26 cellular contexts compared by ENCODE assay signal in genomic region chr14:33586806-33587205, GRCh38.
"Had no signal": no experiment of that assay in that cellular context is flagged by ENCODE, and none has a peak within 500 bp of the region (broad histone marks: within the 10 kb centered on the region; RNA-seq: fewer than 3 reads in every experiment).

No MANE protein-coding gene starts in this region.

- H3K27ac ChIP-seq: brain microvascular endothelial cell, coronary artery, dorsolateral prefrontal cortex, gastrocnemius medialis, WERI-Rb-1 had no signal

- ATAC-seq: activated CD4-positive, CD25-positive, alpha-beta regulatory T cell treated with anti-CD3 and anti-CD28 coated beads, Interleukin-2, amount 50 U/mL, for 24 hours; activated CD8-positive, alpha-beta T cell treated with anti-CD3 and anti-CD28 coated beads for 36 hours; activated T-cell treated with anti-CD3 and anti-CD28 coated beads, Interleukin-2, amount 50 U/mL, for 4 hours; activated T-helper 17 cell treated with anti-CD3 and anti-CD28 coated beads, Interleukin-2, amount 50 U/mL, for 72 hours; esophagus mucosa; gastrocnemius medialis; T-helper 17 cell had no signal

- H3K4me3 ChIP-seq: coronary artery, gastrocnemius medialis had no signal

- H3K27me3 ChIP-seq: brain microvascular endothelial cell, dorsolateral prefrontal cortex, gastrocnemius medialis had no signal

- H3K36me3 ChIP-seq: brain microvascular endothelial cell, gastrocnemius medialis, WERI-Rb-1 had no signal

- H3K4me1 ChIP-seq: gastrocnemius medialis had no signal

- H3K9me3 ChIP-seq: gastrocnemius medialis had no signal

- DNase-seq: activated B cell treated with CpG ODN at 0.5 μM for 24 hours; activated CD4-positive, alpha-beta T cell treated with anti-CD3 and anti-CD28 coated beads for 48 hours; activated CD4-positive, alpha-beta T cell treated with anti-CD3 and anti-CD28 coated beads, Interleukin-2, amount 50 U/mL, for 1 hour; activated CD4-positive, alpha-beta T cell treated with anti-CD3 and anti-CD28 coated beads, Interleukin-2, amount 50 U/mL, for 48 hours; activated CD8-positive, alpha-beta memory T cell treated with anti-CD3 and anti-CD28 coated beads for 24 hours; activated CD8-positive, alpha-beta T cell treated with anti-CD3 and anti-CD28 coated beads for 36 hours; activated effector memory CD4-positive, alpha-beta T cell treated with Interleukin-2 at 50 U/mL for 16 hours; activated gamma-delta T cell treated with Interleukin-2 at 50 U/mL for 16 hours; activated naive CD4-positive, alpha-beta T cell treated with anti-CD3 and anti-CD28 coated beads, Interleukin-2, amount 50 U/mL, for 16 hours; activated naive CD4-positive, alpha-beta T cell treated with Interleukin-2 at 50 U/mL for 16 hours; activated T-cell treated with anti-CD3 and anti-CD28 coated beads, Interleukin-2, amount 50 U/mL, for 4 hours; amniotic stem cell; brain microvascular endothelial cell; effector memory CD4-positive, alpha-beta T cell; endodermal cell; foreskin fibroblast; gastrocnemius medialis; T-helper 1 cell; T-helper 17 cell; T1000; WERI-Rb-1 had no signal
